ENCODE assay signal across 3 cellular contexts in the genomic region with DNA sequence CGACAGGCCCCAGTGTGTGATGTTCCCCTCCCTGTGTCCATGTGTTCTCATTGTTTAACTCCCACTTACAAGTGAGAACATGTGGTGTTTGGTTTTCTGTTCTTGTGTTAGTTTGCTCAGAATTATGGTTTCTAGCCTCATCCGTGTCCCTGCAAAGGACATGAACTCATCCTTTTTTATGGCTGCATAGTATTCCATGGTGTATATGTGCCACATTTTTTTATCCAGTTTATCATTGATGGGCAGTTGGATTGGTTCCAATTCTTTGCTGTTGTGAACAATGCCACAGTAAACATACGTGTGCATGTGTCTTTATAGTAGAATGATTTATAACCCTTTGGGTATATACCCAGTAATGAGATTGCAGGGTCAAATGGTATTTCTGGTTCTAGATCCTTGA.
DNase-seq lines count a peak whose midpoint lies in the region; ATAC-seq, FAIRE-seq and TF ChIP-seq lines count a peak whose summit lies in the region.
"Not testable (repeated sequence)": the region's sequence is repeated elsewhere in the genome, so short reads cannot be mapped to it uniquely, and the experiment has no call there.

No MANE protein-coding gene starts in this region.

- not testable (repeated sequence) for H3K4me3 ChIP-seq in HEK293 (ENCODE audit: low read depth, low read length); K562

- not testable (repeated sequence) for H3K79me2 ChIP-seq in K562 (ENCODE audit: control insufficient read depth, insufficient read depth, low read length)

- H3K36me3 ChIP-seq in HEK293 (ENCODE audit: control insufficient read depth in 2 of 2, insufficient read depth in 1 of 2, low read length in 2 of 2); K562 (ENCODE audit: control insufficient read depth, insufficient read depth, low read length): not testable (repeated sequence)

- not testable (repeated sequence) for TF ChIP-seq EP300 in K562 (IDR thresholded peaks at IDR 0.05; ENCODE audit: low read length)

- CTCF ChIA-PET in HEK293 (lab: Yijun Ruan, JAX): interaction anchor here (0.6 kb wide), 1 partner anchor 272 kb away, joined by 3 read pairs; no protein-coding TSS in a partner anchor
- CTCF ChIA-PET in K562 (lab: Yijun Ruan, JAX; ENCODE audit: low intra/inter-chr PET ratio): not testable (repeated sequence)

- not testable (repeated sequence) for H3K9me3 ChIP-seq in HEK293 (ENCODE audit: control insufficient read depth, insufficient read depth, low read depth, low read length); K562 (replicated peaks; ENCODE audit: control insufficient read depth, insufficient read depth, low read depth, low read length)

- H3K4me1 ChIP-seq in HEK293 (ENCODE audit: control insufficient read depth, insufficient read depth, low read length); K562 (replicated peaks in 1 of 2; ENCODE audit: control insufficient read depth in 2 of 2, insufficient read depth in 2 of 2, low read length in 2 of 2): not testable (repeated sequence)

- not testable (repeated sequence) for TF ChIP-seq CTCF in HEK293 (tag by site-specific recombination; IDR thresholded peaks at IDR 0.05); K562 (IDR thresholded peaks at IDR 0.05 in 2 of 3, conservative IDR thresholded peaks at IDR 0.05 in 1 of 3; ENCODE audit: insufficient read depth in 2 of 3, low read depth in 1 of 3, low read length in 3 of 3)

- POLR2A ChIA-PET in HEK293 (lab: Yijun Ruan, JAX): not testable (repeated sequence)
- POLR2A ChIA-PET in K562 (lab: Yijun Ruan, JAX): interaction anchor here (0.7 kb wide), 1 partner anchor 12 kb away, joined by 3 read pairs; no protein-coding TSS in a partner anchor

- H4K20me1 ChIP-seq in K562 (replicated peaks; ENCODE audit: control insufficient read depth, insufficient read depth, low read length): not testable (repeated sequence)

- H3K9ac ChIP-seq in K562 (ENCODE audit: insufficient read depth in 1 of 2, low read depth in 2 of 2, low read length in 2 of 2): not testable (repeated sequence)

- H3K27ac ChIP-seq in HEK293 (ENCODE audit: extremely low read depth, low read depth, low read length); K562 (ENCODE audit: extremely low read depth, low read depth, low read length): not testable (repeated sequence)

- not testable (repeated sequence) for FAIRE-seq in K562 (lab: Jason Lieb, UNC)

- not testable (repeated sequence) for H2AFZ ChIP-seq in K562 (ENCODE audit: low read depth, low read length)

- not testable (repeated sequence) for TF ChIP-seq POLR2A in K562 (conservative IDR thresholded peaks at IDR 0.05)

- in situ Hi-C loops in K562 (cut with MboI): not testable (repeated sequence)

- WGBS in K562 (ENCODE audit: insufficient coverage, low coverage, missing lambda C conversion rate): 4% methylated on average over 3 of the region's 3 CpGs

- BruUV-seq in K562 (replicated peaks; lab: Mats Ljungman, UMichigan): not testable (repeated sequence)

- not testable (repeated sequence) for H3K4me2 ChIP-seq in K562 (ENCODE audit: insufficient read depth, low read length)

- not testable (repeated sequence) for DNase-seq in K562 (ENCODE audit: extremely low read depth in 1 of 4, low spot score in 3 of 4)

- H3K27me3 ChIP-seq in K562 (ENCODE audit: control insufficient read depth in 2 of 2, insufficient read depth in 2 of 2, low read length in 2 of 2): not testable (repeated sequence)

- intact Hi-C loops in K562 (cut with micrococcal nuclease): not testable (repeated sequence)

- not testable (repeated sequence) for H3K9me1 ChIP-seq in K562 (ENCODE audit: control insufficient read depth, insufficient read depth, low read length)

- TF ChIP-seq RAD21 in K562 (CRISPR knock-in tag; conservative IDR thresholded peaks at IDR 0.05 in 1 of 2, IDR thresholded peaks at IDR 0.05 in 1 of 2): not testable (repeated sequence)

- ATAC-seq in SK-N-SH treated with all-trans-retinoic acid at 6 μM for 48 hours, K562: not testable (repeated sequence)

TF ChIP-seq in HEK293, 187 proteins besides CTCF, POLR2A, EP300 and RAD21:
- TF ChIP-seq ZNF146 (tag by site-specific recombination; IDR thresholded peaks at IDR 0.05): peak; percentile 51

TF ChIP-seq in SK-N-SH treated with all-trans-retinoic acid at 6 μM for 48 hours, 23 proteins besides CTCF, POLR2A, EP300 and RAD21:
- 0 out of 2 replicates have a peak, but pooled peaks have one; percentile 5 for TF ChIP-seq ZNF8 (CRISPR knock-in tag; IDR thresholded peaks at IDR 0.05)

TF ChIP-seq in K562, 482 proteins besides CTCF, POLR2A, EP300 and RAD21:
- TF ChIP-seq KDM1A (IDR thresholded peaks at IDR 0.05): 0 out of 4 replicates have a peak, but pooled peaks of 1 of the 2 experiments have one; percentile 20
- TF ChIP-seq BCOR (IDR thresholded peaks at IDR 0.05): peak; percentile 38; the same call in 1 of the 2 replicates
- peak; percentile 75 for TF ChIP-seq ZNF146 (CRISPR knock-in tag; IDR thresholded peaks at IDR 0.05; ENCODE audit: unreplicated experiment)
